8 cellular contexts compared by ENCODE assay signal in genomic region chr9:112925058-112925641, GRCh38. TPM values are rescaled to one million over a fixed set of nuclear protein-coding genes. Genes with fewer than 3 reads are reported as not detected.
DNase-seq lines count a peak whose midpoint lies in the region; ATAC-seq and TF ChIP-seq lines count a peak whose summit lies in the region.

No MANE protein-coding gene starts in this region.

- no peak for TF ChIP-seq EP300 in tibial nerve (IDR thresholded peaks at IDR 0.05)

- H2AFZ ChIP-seq in ACC112 (ENCODE audit: low read length, unreplicated experiment): peak overlapping the region; percentile 30

- H3K27ac ChIP-seq in ACC112 (ENCODE audit: low read depth, low read length) (no peak overlapping the region), adrenal gland (no peak overlapping the region), right lobe of liver (no peak overlapping the region), tibial nerve (no peak overlapping the region)

- intact Hi-C loops in adrenal gland (cut with DNase I) (no loop called here), right lobe of liver (cut with DNase I) (no loop called here)

- ATAC-seq in right lobe of liver: peak; percentile 74 to 79 (median 76)
- ATAC-seq in HG03097 (IDR thresholded peaks at IDR 0.05; ENCODE audit: low FRiP score, unreplicated experiment): no peak

- TF ChIP-seq POLR2A in adrenal gland (IDR thresholded peaks at IDR 0.05) (no peak), right lobe of liver (IDR thresholded peaks at IDR 0.05) (no peak), tibial nerve (IDR thresholded peaks at IDR 0.05) (no peak)

- TF ChIP-seq CTCF in GM12864 (IDR thresholded peaks at IDR 0.05; ENCODE audit: low read depth, low read length, missing control alignments): peak; percentile 46
- peak in 5 of 6 experiments; percentile 18 to 49 (median 39) for TF ChIP-seq CTCF in adrenal gland (IDR thresholded peaks at IDR 0.05)
- TF ChIP-seq CTCF in right lobe of liver (IDR thresholded peaks at IDR 0.05): peak; percentile 41 to 59 (median 50)
- TF ChIP-seq CTCF in tibial nerve (IDR thresholded peaks at IDR 0.05): peak in 2 of 5 experiments; percentile 9 to 10

- DNase-seq in GM12864 (ENCODE audit: low read depth): no peak
- peak; percentile 8 for DNase-seq in NCI-H2171 (lab: John Stamatoyannopoulos, UW)
- DNase-seq in adrenal gland: peak in 1 of 7 donors; percentile 16
- no peak for DNase-seq in right lobe of liver
- no peak for DNase-seq in tibial nerve (ENCODE audit: low spot score in 2 of 2)
- no peak for DNase-seq in activated CD4-positive, CD25-positive, alpha-beta regulatory T cell treated with anti-CD3 and anti-CD28 coated beads, Interleukin-2, amount 50 U/mL, for 72 hours

- no peaks in the 10 kb centered on the region for H3K36me3 ChIP-seq in ACC112 (ENCODE audit: insufficient read depth, low read length)
- H3K36me3 ChIP-seq in adrenal gland (replicated peaks in 1 of 2): no peaks in the 10 kb centered on the region
- no peaks in the 10 kb centered on the region for H3K36me3 ChIP-seq in right lobe of liver
- H3K36me3 ChIP-seq in tibial nerve: no peaks in the 10 kb centered on the region

- H3K4me1 ChIP-seq in ACC112 (ENCODE audit: control insufficient read depth, insufficient read depth, low read length, unreplicated experiment) (peaks cover 3% of the 10 kb centered on the region), adrenal gland (replicated peaks in 1 of 2) (no peaks in the 10 kb centered on the region), right lobe of liver (no peaks in the 10 kb centered on the region), tibial nerve (no peaks in the 10 kb centered on the region)

- 21 to 31% (median 29%) methylated on average over 8 of the region's 8 CpGs for WGBS in adrenal gland, 4 donors
- WGBS in right lobe of liver (ENCODE audit: insufficient coverage, low coverage, low lambda C conversion rate, missing lambda C conversion rate): 18% methylated on average over 8 of the region's 8 CpGs
- WGBS in tibial nerve, 2 donors: 37 to 39% methylated on average over 8 of the region's 8 CpGs

- H3K9me3 ChIP-seq in adrenal gland (replicated peaks in 1 of 3) (no peaks in the 10 kb centered on the region), right lobe of liver (no peaks in the 10 kb centered on the region), tibial nerve (no peaks in the 10 kb centered on the region)

- H3K27me3 ChIP-seq in ACC112 (ENCODE audit: insufficient read depth, low read length) (peaks cover 30% of the 10 kb centered on the region), adrenal gland (no peaks in the 10 kb centered on the region), right lobe of liver (no peaks in the 10 kb centered on the region), tibial nerve (no peaks in the 10 kb centered on the region)

- H3K4me3 ChIP-seq in ACC112 (ENCODE audit: low read depth, low read length): no peak overlapping the region
- H3K4me3 ChIP-seq in GM12864 (ENCODE audit: low read depth, low read length): no peak overlapping the region
- no peak overlapping the region for H3K4me3 ChIP-seq in adrenal gland
- no peak overlapping the region for H3K4me3 ChIP-seq in right lobe of liver
- H3K4me3 ChIP-seq in tibial nerve: no peak overlapping the region

- no peaks in the 10 kb centered on the region for H3K79me2 ChIP-seq in ACC112 (ENCODE audit: control insufficient read depth, insufficient read depth, low read length, unreplicated experiment)

RNA-seq across cellular contexts. Expression of gene SLC46A2, which starts 34.5 kb away (rescaled TPM):
- total RNA-seq in adrenal gland (under 1 TPM in 2 of 8 donors, not detected in 6; 0.55 to 0.87 TPM), right lobe of liver (under 1 TPM in 3 of 6 experiments, not detected in 3; 0.18 to 0.50 (median 0.25) TPM), tibial nerve (1 to 10 TPM in 1 of 4 donors, under 1 TPM in 2, not detected in 1; 0.21 to 1.8 (median 0.22) TPM)
- under 1 TPM; 0.07 to 0.40 (median 0.09) TPM for polyA plus RNA-seq in adrenal gland
